In genomic region chr3:197959891-197960693, GRCh38 we compare ENCODE assay signal across 8 cellular contexts. TPM values are rescaled to one million over a fixed set of nuclear protein-coding genes. Genes with fewer than 3 reads are reported as not detected.
DNase-seq lines count a peak whose midpoint lies in the region; ATAC-seq, FAIRE-seq and TF ChIP-seq lines count a peak whose summit lies in the region.

Gene LMLN, plus strand, starts transcription at chr3:197960217. Its CDS starts 29 bp downstream, at chr3:197960246.

- H3K4me1 ChIP-seq in mammary epithelial cell (ENCODE audit: insufficient read depth, low read length) = peaks cover 21% of the 10 kb centered on the region
- H3K4me1 ChIP-seq in small intestine (ENCODE audit: control insufficient read depth in 2 of 2, insufficient read depth in 1 of 2, low read depth in 1 of 2, low read length in 1 of 2) = peaks cover 5 to 8% of the 10 kb centered on the region in 2 donors

- H3K4me3 ChIP-seq in AG04450 (ENCODE audit: low read depth, low read length) (peak within 1 kb of the TSS; percentile 90), WERI-Rb-1 (ENCODE audit: low read depth, low read length) (peak within 1 kb of the TSS; percentile 65), mammary epithelial cell (replicated peaks in 1 of 3; ENCODE audit: insufficient read depth in 1 of 3, low read depth in 2 of 3, low read length in 3 of 3) (peak within 1 kb of the TSS; percentile 72 to 91 (median 78)), small intestine (ENCODE audit: low read depth in 1 of 2, low read length in 2 of 2) (peak within 1 kb of the TSS; percentile 66 to 88)

- H3K36me3 ChIP-seq in WERI-Rb-1 (peaks cover 9% of the 10 kb centered on the region), mammary epithelial cell (ENCODE audit: insufficient read depth, low read length) (peaks cover 9% of the 10 kb centered on the region), small intestine (ENCODE audit: control insufficient read depth in 2 of 2, insufficient read depth in 2 of 2, low read length in 2 of 2) (peaks cover 7 to 8% of the 10 kb centered on the region in 2 donors)

- H2AFZ ChIP-seq in mammary epithelial cell (ENCODE audit: low read depth, low read length) = peak within 1 kb of the TSS; percentile 86

- DNase-seq in AG04450 (ENCODE audit: low read depth, low spot score) (peak; percentile 90), NCI-H2196 treated with DMSO at 0.1 percent for 48 hours (lab: John Stamatoyannopoulos, UW; ENCODE audit: unreplicated experiment) (peak; percentile 100), WERI-Rb-1 (peak; percentile 85), mammary epithelial cell (peak; percentile 96), iPS-NIHi11 (ENCODE audit: low spot score) (peak; percentile 97), small intestine (peak; percentile 97)

- TF ChIP-seq CTCF in AG04450 (IDR thresholded peaks at IDR 0.05; ENCODE audit: low read depth, low read length) (no peak), WERI-Rb-1 (IDR thresholded peaks at IDR 0.05; ENCODE audit: low read depth, low read length) (no peak), mammary epithelial cell (conservative IDR thresholded peaks at IDR 0.05 in 1 of 2, IDR thresholded peaks at IDR 0.05 in 1 of 2; ENCODE audit: extremely low read depth in 1 of 2, insufficient read depth in 1 of 2, low read depth in 1 of 2, low read length in 2 of 2) (no peak)

- dilution Hi-C loops in mammary epithelial cell (cut with HindIII; ENCODE audit: low sequenced_read_pairs) = no loop called here

- ATAC-seq in GM18907 (IDR thresholded peaks at IDR 0.05; ENCODE audit: unreplicated experiment) (peak; percentile 96), HG03139 (IDR thresholded peaks at IDR 0.05; ENCODE audit: unreplicated experiment) (peak; percentile 96)

- peak within 1 kb of the TSS; percentile 95 for H3K9ac ChIP-seq in mammary epithelial cell (ENCODE audit: insufficient read depth, low read length)

- intact Hi-C loops in mammary epithelial cell (cut with micrococcal nuclease) = loop anchor here (2.0 kb wide), 1 partner anchor 113 kb away; no protein-coding TSS in a partner anchor

- FAIRE-seq in small intestine (lab: Jason Lieb, UNC) = no peak

- CTCF ChIA-PET in AG04450 (lab: Charles Lee) = no interaction called here
- CTCF ChIA-PET in mammary epithelial cell (lab: Charles Lee; ENCODE audit: low non-redundant PET) = no interaction called here

- peaks cover 8% of the 10 kb centered on the region for H3K79me2 ChIP-seq in mammary epithelial cell (ENCODE audit: insufficient read depth, low read length)

- H3K27ac ChIP-seq in AG04450 (ENCODE audit: low read depth, low read length) (peak within 1 kb of the TSS; percentile 76), WERI-Rb-1 (peak within 1 kb of the TSS; percentile 52), mammary epithelial cell (ENCODE audit: insufficient read depth, low read depth, low read length) (peak within 1 kb of the TSS; percentile 85), small intestine (ENCODE audit: low read depth in 1 of 2, low read length in 1 of 2) (peak within 1 kb of the TSS; percentile 65 to 78)

- in situ Hi-C loops in mammary epithelial cell (cut with MboI; ENCODE audit: low sequenced_read_pairs in 2 of 2) = no loop called here

- 1% methylated on average over 39 of the region's 62 CpGs for WGBS in mammary epithelial cell (ENCODE audit: low coverage, missing lambda C conversion rate)
- WGBS in small intestine, 3 donors = 0 to 1% (median 0%) methylated on average over 61 to 62 of the region's 62 CpGs

- H3K4me2 ChIP-seq in mammary epithelial cell (ENCODE audit: insufficient read depth, low read depth, low read length) = peak within 1 kb of the TSS; percentile 90

- no peaks in the 10 kb centered on the region for H3K27me3 ChIP-seq in AG04450 (ENCODE audit: control insufficient read depth, insufficient read depth, low read length)
- no peaks in the 10 kb centered on the region for H3K27me3 ChIP-seq in WERI-Rb-1 (ENCODE audit: insufficient read depth, low read depth, severe bottlenecking)
- no peaks in the 10 kb centered on the region for H3K27me3 ChIP-seq in mammary epithelial cell (ENCODE audit: insufficient read depth, low read length)
- H3K27me3 ChIP-seq in small intestine (ENCODE audit: control insufficient read depth in 2 of 2, insufficient read depth in 2 of 2, low read length in 2 of 2) = no peaks in the 10 kb centered on the region

- H4K20me1 ChIP-seq in mammary epithelial cell (ENCODE audit: insufficient read depth, low read length) = no peaks in the 10 kb centered on the region

- POLR2A ChIA-PET in AG04450 (lab: Yijun Ruan, JAX) = no interaction called here

- H3K9me3 ChIP-seq in AG04450 (ENCODE audit: control insufficient read depth, insufficient read depth, low read length) (no peaks in the 10 kb centered on the region), WERI-Rb-1 (ENCODE audit: severe bottlenecking) (no peaks in the 10 kb centered on the region), mammary epithelial cell (replicated peaks; ENCODE audit: insufficient read depth, low read length) (no peaks in the 10 kb centered on the region), small intestine (ENCODE audit: control insufficient read depth, low read depth) (no peaks in the 10 kb centered on the region)

- BruUV-seq in mammary epithelial cell (replicated peaks; lab: Mats Ljungman, UMichigan) = no TSS peak

RNA-seq across cellular contexts. Expression of gene LMLN, which starts in this region (rescaled TPM):
- polyA plus RNA-seq in AG04450 (2011; rRNA removed) (5.1 and 6.4 TPM in 2 replicates), mammary epithelial cell (3.5 TPM), small intestine (1 to 10 TPM in 1 of 3 donors, under 1 TPM in 2; 0.22 to 1.7 (median 0.27) TPM)
- 9.1 TPM in 2 replicates for polyA minus RNA-seq in AG04450 (2011; rRNA and poly(A)+ RNA removed)
- 10 to 100 TPM in 1 of 2 donors, 1 to 10 TPM in 1; 7.3 to 10.5 TPM for total RNA-seq in mammary epithelial cell
- polyA minus RNA-seq in mammary epithelial cell = 53.0 TPM

Comparison
In these comparisons a context has a peak if more than half of its experiments do, and no peak if none do; other contexts are left out.
1. Peak in every context shown above with its lines: DNase-seq, ATAC-seq, H3K4me3 ChIP-seq and H3K27ac ChIP-seq.